ENCODE assay signal across 12 cellular contexts in genomic region chr2:239220976-239221375, GRCh38.
DNase-seq lines count a peak whose midpoint lies in the region; ATAC-seq and TF ChIP-seq lines count a peak whose summit lies in the region.
"Had no signal": no experiment of that assay in that cellular context is flagged by ENCODE, and none has a peak within 500 bp of the region (broad histone marks: within the 10 kb centered on the region; RNA-seq: fewer than 3 reads in every experiment).

No MANE protein-coding gene starts in this region.

- H3K36me3 ChIP-seq in breast epithelium (no peaks in the 10 kb centered on the region), mammary epithelial cell (ENCODE audit: insufficient read depth, low read length) (no peaks in the 10 kb centered on the region), osteoblast (ENCODE audit: insufficient read depth, low read length) (no peaks in the 10 kb centered on the region), tibial nerve (no peaks in the 10 kb centered on the region)

- no peaks in the 10 kb centered on the region for H3K36me3 Mint-ChIP-seq in dendritic cell treated with granulocyte-macrophage colony-stimulating factor and Interleukin-4, amounts not matched to agents 40 ng/mL and 50 ng/mL, for 4 days (ENCODE audit: low read depth)

- H3K9me3 Mint-ChIP-seq in dendritic cell treated with granulocyte-macrophage colony-stimulating factor and Interleukin-4, amounts not matched to agents 40 ng/mL and 50 ng/mL, for 4 days = no peaks in the 10 kb centered on the region

- over 99% methylated on average over 14 of the region's 16 CpGs for WGBS in mammary epithelial cell (ENCODE audit: low coverage, missing lambda C conversion rate)
- 94 to 97% methylated on average over 16 of the region's 16 CpGs for WGBS in tibial nerve, 2 donors

- TF ChIP-seq CTCF in breast epithelium (IDR thresholded peaks at IDR 0.05) (no peak), mammary epithelial cell (conservative IDR thresholded peaks at IDR 0.05 in 1 of 2, IDR thresholded peaks at IDR 0.05 in 1 of 2; ENCODE audit: extremely low read depth in 1 of 2, insufficient read depth in 1 of 2, low read depth in 1 of 2, low read length in 2 of 2) (no peak), osteoblast (IDR thresholded peaks at IDR 0.05; ENCODE audit: extremely low read depth, low read depth, low read length) (no peak), tibial nerve (IDR thresholded peaks at IDR 0.05) (no peak)

- in situ Hi-C loops in mammary epithelial cell (cut with MboI; ENCODE audit: low sequenced_read_pairs in 2 of 2) = no loop called here

- peaks cover 10% of the 10 kb centered on the region for H3K79me2 ChIP-seq in mammary epithelial cell (ENCODE audit: insufficient read depth, low read length)
- peaks cover 20% of the 10 kb centered on the region for H3K79me2 ChIP-seq in osteoblast (ENCODE audit: insufficient read depth, low read length)

- peak overlapping the region; percentile 23 for H3K4me3 Mint-ChIP-seq in dendritic cell treated with granulocyte-macrophage colony-stimulating factor and Interleukin-4, amounts not matched to agents 40 ng/mL and 50 ng/mL, for 4 days

- H2AFZ ChIP-seq in mammary epithelial cell (ENCODE audit: low read depth, low read length) (no peak overlapping the region), osteoblast (ENCODE audit: low read length) (no peak overlapping the region)

- H3K4me1 Mint-ChIP-seq in dendritic cell treated with granulocyte-macrophage colony-stimulating factor and Interleukin-4, amounts not matched to agents 40 ng/mL and 50 ng/mL, for 4 days (ENCODE audit: low read depth) = peaks cover 86% of the 10 kb centered on the region

- H3K27me3 ChIP-seq in breast epithelium (no peaks in the 10 kb centered on the region), mammary epithelial cell (ENCODE audit: insufficient read depth, low read length) (no peaks in the 10 kb centered on the region), osteoblast (ENCODE audit: insufficient read depth, low read length) (no peaks in the 10 kb centered on the region), tibial nerve (no peaks in the 10 kb centered on the region)

- H4K20me1 ChIP-seq in mammary epithelial cell (ENCODE audit: insufficient read depth, low read length) = no peaks in the 10 kb centered on the region
- peaks cover 6% of the 10 kb centered on the region for H4K20me1 ChIP-seq in osteoblast (ENCODE audit: insufficient read depth, low read length)

- no peak overlapping the region for H3K4me3 ChIP-seq in breast epithelium
- no peak overlapping the region for H3K4me3 ChIP-seq in mammary epithelial cell (replicated peaks in 1 of 3; ENCODE audit: insufficient read depth in 1 of 3, low read depth in 2 of 3, low read length in 3 of 3)
- H3K4me3 ChIP-seq in osteoblast (ENCODE audit: insufficient read depth, low read length) = no peak overlapping the region
- no peak overlapping the region for H3K4me3 ChIP-seq in tibial nerve

- H3K4me1 ChIP-seq in breast epithelium (peaks cover 9 to 15% of the 10 kb centered on the region in 2 donors), mammary epithelial cell (ENCODE audit: insufficient read depth, low read length) (no peaks in the 10 kb centered on the region), osteoblast (ENCODE audit: insufficient read depth, low read length) (peaks cover 40% of the 10 kb centered on the region), tibial nerve (peaks cover 0 to 75% (median 53%) of the 10 kb centered on the region in 4 donors)

- H3K27me3 Mint-ChIP-seq in dendritic cell treated with granulocyte-macrophage colony-stimulating factor and Interleukin-4, amounts not matched to agents 40 ng/mL and 50 ng/mL, for 4 days = no peaks in the 10 kb centered on the region

- no peak overlapping the region for H3K9ac ChIP-seq in mammary epithelial cell (ENCODE audit: insufficient read depth, low read length)

- ATAC-seq in HG03439 (IDR thresholded peaks at IDR 0.05; ENCODE audit: unreplicated experiment) (no peak), GM21619 (IDR thresholded peaks at IDR 0.05; ENCODE audit: unreplicated experiment) (no peak), HG03432 (IDR thresholded peaks at IDR 0.05; ENCODE audit: unreplicated experiment) (no peak)

- H3K4me2 ChIP-seq in mammary epithelial cell (ENCODE audit: insufficient read depth, low read depth, low read length) = no peak overlapping the region
- H3K4me2 ChIP-seq in osteoblast (ENCODE audit: insufficient read depth, low read length) = no peak overlapping the region

- no TSS peak for BruUV-seq in mammary epithelial cell (replicated peaks; lab: Mats Ljungman, UMichigan)

- H3K27ac Mint-ChIP-seq in dendritic cell treated with granulocyte-macrophage colony-stimulating factor and Interleukin-4, amounts not matched to agents 40 ng/mL and 50 ng/mL, for 4 days = peak overlapping the region; percentile 92

- no peak for TF ChIP-seq EP300 in tibial nerve (IDR thresholded peaks at IDR 0.05)

- no peak for TF ChIP-seq POLR2A in breast epithelium (IDR thresholded peaks at IDR 0.05)
- TF ChIP-seq POLR2A in tibial nerve (IDR thresholded peaks at IDR 0.05) = no peak

- intact Hi-C loops in breast epithelium (cut with DNase I; ENCODE audit: low total_unique reads) = no loop called here
- intact Hi-C loops in mammary epithelial cell (cut with micrococcal nuclease) = no loop called here
- intact Hi-C loops in dendritic cell treated with granulocyte-macrophage colony-stimulating factor and Interleukin-4, amounts not matched to agents 40 ng/mL and 50 ng/mL, for 4 days (cut with micrococcal nuclease) = no loop called here

- dilution Hi-C loops in mammary epithelial cell (cut with HindIII; ENCODE audit: low sequenced_read_pairs) = no loop called here

- CTCF ChIA-PET in mammary epithelial cell (lab: Charles Lee; ENCODE audit: low non-redundant PET) = no interaction called here

- DNase-seq in breast epithelium (ENCODE audit: low spot score in 2 of 2) (no peak), mammary epithelial cell (no peak), osteoblast (ENCODE audit: insufficient read length, low spot score, missing footprints) (no peak), tibial nerve (ENCODE audit: low spot score in 2 of 2) (no peak)
- DNase-seq: activated naive CD4-positive, alpha-beta T cell treated with anti-CD3 and anti-CD28 coated beads, Interleukin-2, amount 50 U/mL, for 16 hours; NCI-H1105 treated with DMSO at 0.1 percent for 48 hours; stimulated activated naive CD4-positive, alpha-beta T cell; SW 1271 had no signal

- H3K9me3 ChIP-seq in breast epithelium (no peaks in the 10 kb centered on the region), mammary epithelial cell (replicated peaks; ENCODE audit: insufficient read depth, low read length) (no peaks in the 10 kb centered on the region), osteoblast (ENCODE audit: low read depth, low read length) (no peaks in the 10 kb centered on the region), tibial nerve (no peaks in the 10 kb centered on the region)

- H3K27ac ChIP-seq in breast epithelium (peak overlapping the region; percentile 77 to 81), mammary epithelial cell (ENCODE audit: insufficient read depth, low read depth, low read length) (no peak overlapping the region), osteoblast (ENCODE audit: low read depth, low read length) (peak overlapping the region; percentile 89), tibial nerve (peak overlapping the region; percentile 67 to 94 (median 90))
